Comparison of ENCODE assay signal across 8 cellular contexts in genomic region chr5:179698935-179699639, GRCh38. TPM values are rescaled to one million over a fixed set of nuclear protein-coding genes. Genes with fewer than 3 reads are reported as not detected.
A peak's percentile ranks its signal among the peaks of the same experiment; 100 is the strongest.
DNase-seq lines count a peak whose midpoint lies in the region; ATAC-seq and TF ChIP-seq lines count a peak whose summit lies in the region.

CANX (plus strand) TSS chr5:179698967; CDS start chr5:179705682, 6,715 bp downstream.

- peak within 1 kb of the TSS; percentile 88 for H3K27ac ChIP-seq in RWPE1

- peaks cover 1% of the 10 kb centered on the region for H3K36me3 ChIP-seq in BJ (ENCODE audit: control insufficient read depth, insufficient read depth, low read length)

- no peaks in the 10 kb centered on the region for H3K27me3 ChIP-seq in BJ (ENCODE audit: control insufficient read depth, insufficient read depth, low read length)

- peak; percentile 1 for ATAC-seq in GM21526 (IDR thresholded peaks at IDR 0.05; ENCODE audit: low FRiP score, unreplicated experiment)
- ATAC-seq in HG02852 (IDR thresholded peaks at IDR 0.05; ENCODE audit: unreplicated experiment), result no peak

- H3K4me3 ChIP-seq in BJ (ENCODE audit: low read depth, low read length) (peak within 1 kb of the TSS; percentile 92), epithelial cell of esophagus (ENCODE audit: low read length) (peak within 1 kb of the TSS; percentile 83)

- CTCF ChIA-PET in BJ (lab: Yijun Ruan, JAX) (interaction anchor here (1.2 kb wide), 1 partner anchor 12 kb away, joined by 4 read pairs; no protein-coding TSS in a partner anchor), RWPE1 (lab: Yijun Ruan, JAX) (no interaction called here)

- POLR2A ChIA-PET in BJ (lab: Charles Lee) (interaction anchor here (0.8 kb wide), 1 partner anchor 1727 kb away, joined by 4 read pairs; no protein-coding TSS in a partner anchor), RWPE1 (lab: Yijun Ruan, JAX; ENCODE audit: low non-redundant PET) (no interaction called here)

- DNase-seq in BJ (ENCODE audit: low read depth), result no peak
- DNase-seq in RWPE1 (ENCODE audit: low spot score), result peak; percentile 65
- DNase-seq in epithelial cell of esophagus (ENCODE audit: low read depth), result no peak
- peak; percentile 41 for DNase-seq in myocyte (ENCODE audit: low read depth)
- DNase-seq in SIG-M5 (lab: John Stamatoyannopoulos, UW), result no peak
- DNase-seq in NCI-H2171 (lab: John Stamatoyannopoulos, UW), result no peak

- TF ChIP-seq CTCF in BJ (IDR thresholded peaks at IDR 0.05; ENCODE audit: insufficient read depth, low read depth, low read length), result no peak
- no peak for TF ChIP-seq CTCF in RWPE1 (conservative IDR thresholded peaks at IDR 0.05; ENCODE audit: low read depth)
- no peak for TF ChIP-seq CTCF in epithelial cell of esophagus (IDR thresholded peaks at IDR 0.05; ENCODE audit: insufficient read depth, low read depth, low read length, missing control alignments)

RNA-seq across cellular contexts. Expression of gene CANX, which starts in this region (rescaled TPM):
- polyA plus RNA-seq in BJ (2011; rRNA removed), result 502 and 974 TPM in 2 replicates
- polyA minus RNA-seq in BJ (2011; rRNA and poly(A)+ RNA removed), result 951 and 994 TPM in 2 replicates
- 522 and 641 TPM in 2 replicates for total RNA-seq in myocyte
- polyA plus RNA-seq in myocyte (2012), result 757 TPM

Comparison
In these comparisons a context has a peak if more than half of its experiments do, and no peak if none do; other contexts are left out.
1. DNase-seq: peak in RWPE1 (single experiment) and myocyte (single experiment); none in BJ (single experiment), epithelial cell of esophagus (single experiment), SIG-M5 (single experiment) and NCI-H2171 (single experiment).